In genomic region chr20:25525857-25526256, GRCh38 we compare ENCODE assay signal across 12 cellular contexts. TPM values are rescaled to one million over a fixed set of nuclear protein-coding genes. Genes with fewer than 3 reads are reported as not detected.
DNase-seq lines count a peak whose midpoint lies in the region; ATAC-seq and TF ChIP-seq lines count a peak whose summit lies in the region.
"Had no signal": no experiment of that assay in that cellular context is flagged by ENCODE, and none has a peak within 500 bp of the region (broad histone marks: within the 10 kb centered on the region; RNA-seq: fewer than 3 reads in every experiment).

No MANE protein-coding gene starts in this region.

- H3K4me1 Mint-ChIP-seq in endothelial cell (ENCODE audit: unreplicated experiment): peaks cover 15% of the 10 kb centered on the region
- H3K4me1 Mint-ChIP-seq in CD4-positive, alpha-beta memory T cell: no peaks in the 10 kb centered on the region

- H3K4me3 Mint-ChIP-seq in endothelial cell (ENCODE audit: unreplicated experiment): peak overlapping the region; percentile 0
- no peak overlapping the region for H3K4me3 Mint-ChIP-seq in CD4-positive, alpha-beta memory T cell
- H3K4me3 Mint-ChIP-seq: activated naive CD4-positive, alpha-beta T cell treated with anti-CD3 and anti-CD28 coated beads for 36 hours had no signal

- DNase-seq in Caki2 (ENCODE audit: low read depth) (peak; percentile 83), OCI-M1 (lab: John Stamatoyannopoulos, UW) (peak; percentile 14), endothelial cell (ENCODE audit: low spot score) (no peak), non-pigmented ciliary epithelial cell (ENCODE audit: low read depth) (peak; percentile 98), thyroid gland (no peak), iPS-NIHi7 (ENCODE audit: extremely low spot score) (no peak)
- DNase-seq in CD4-positive, alpha-beta memory T cell: no peak
- DNase-seq: activated CD4-positive, alpha-beta T cell treated with anti-CD3 and anti-CD28 coated beads for 48 hours; activated naive CD4-positive, alpha-beta T cell treated with anti-CD3 and anti-CD28 coated beads for 36 hours; stimulated activated CD4-positive, alpha-beta T cell treated with anti-CD3 and anti-CD28 coated beads, Interleukin-2, amount 100 ng/mL, for 48 hours had no signal

- POLR2A ChIA-PET in CD4-positive, alpha-beta memory T cell (lab: Charles Lee; ENCODE audit: partially characterized antibody): no interaction called here

- no peak for ATAC-seq in GM19324 (IDR thresholded peaks at IDR 0.05; ENCODE audit: low FRiP score, unreplicated experiment)
- ATAC-seq: Panc1 had no signal

- no peak overlapping the region for H3K27ac Mint-ChIP-seq in endothelial cell (ENCODE audit: unreplicated experiment)
- H3K27ac Mint-ChIP-seq in CD4-positive, alpha-beta memory T cell: no peak overlapping the region
- H3K27ac Mint-ChIP-seq: activated naive CD4-positive, alpha-beta T cell treated with anti-CD3 and anti-CD28 coated beads for 36 hours had no signal

- peaks cover 7% of the 10 kb centered on the region for H3K27me3 Mint-ChIP-seq in endothelial cell (ENCODE audit: unreplicated experiment)
- H3K27me3 Mint-ChIP-seq in CD4-positive, alpha-beta memory T cell: no peaks in the 10 kb centered on the region

- H3K36me3 Mint-ChIP-seq in endothelial cell (ENCODE audit: low read depth, unreplicated experiment): peaks cover 56% of the 10 kb centered on the region
- H3K36me3 Mint-ChIP-seq in CD4-positive, alpha-beta memory T cell: peaks cover 0 to 10% of the 10 kb centered on the region in 2 donors

- in situ Hi-C loops in Caki2 (cut with HindIII; ENCODE audit: low pct_unique_long_range_greater_than_20kb, low sequenced_read_pairs): no loop called here

- no peaks in the 10 kb centered on the region for H3K4me1 ChIP-seq in CD4-positive, alpha-beta memory T cell (ENCODE audit: insufficient read depth, low read length)
- peaks cover 0 to 10% of the 10 kb centered on the region in 2 donors for H3K4me1 ChIP-seq in thyroid gland

- H3K4me3 ChIP-seq in CD4-positive, alpha-beta memory T cell (ENCODE audit: low read length in 2 of 2): no peak overlapping the region
- H3K4me3 ChIP-seq in thyroid gland (replicated peaks in 1 of 3): no peak overlapping the region

- TF ChIP-seq POLR2A in thyroid gland (IDR thresholded peaks at IDR 0.05): no peak

- intact Hi-C loops in CD4-positive, alpha-beta memory T cell (cut with micrococcal nuclease): no loop called here
- intact Hi-C loops in thyroid gland (cut with DNase I): no loop called here

- CTCF ChIA-PET in CD4-positive, alpha-beta memory T cell (lab: Charles Lee; ENCODE audit: partially characterized antibody): no interaction called here

- H3K27ac ChIP-seq in CD4-positive, alpha-beta memory T cell (ENCODE audit: low read depth, low read length): no peak overlapping the region
- H3K27ac ChIP-seq in thyroid gland: no peak overlapping the region

- H3K27me3 ChIP-seq in CD4-positive, alpha-beta memory T cell (ENCODE audit: insufficient read depth, low read length): no peaks in the 10 kb centered on the region
- H3K27me3 ChIP-seq in thyroid gland: no peaks in the 10 kb centered on the region

- H3K36me3 ChIP-seq in CD4-positive, alpha-beta memory T cell (ENCODE audit: insufficient read depth, low read length): no peaks in the 10 kb centered on the region
- H3K36me3 ChIP-seq in thyroid gland: no peaks in the 10 kb centered on the region

- H3K9me3 Mint-ChIP-seq in endothelial cell (ENCODE audit: unreplicated experiment): no peaks in the 10 kb centered on the region
- peaks cover 0 to 10% (median 7%) of the 10 kb centered on the region in 8 donors for H3K9me3 Mint-ChIP-seq in CD4-positive, alpha-beta memory T cell

- no peaks in the 10 kb centered on the region for H3K9me3 ChIP-seq in CD4-positive, alpha-beta memory T cell (ENCODE audit: control insufficient read depth in 1 of 2, low read length in 2 of 2)
- no peaks in the 10 kb centered on the region for H3K9me3 ChIP-seq in thyroid gland

- 88% methylated on average over 2 of the region's 2 CpGs for WGBS in thyroid gland, 2 donors

- TF ChIP-seq CTCF in endothelial cell (IDR thresholded peaks at IDR 0.05; ENCODE audit: unreplicated experiment) (no peak), thyroid gland (IDR thresholded peaks at IDR 0.05) (no peak)

RNA-seq across cellular contexts. Expression of gene NINL, which starts 59.5 kb away (rescaled TPM):
- 9.2 and 12.9 TPM in 2 replicates for total RNA-seq in Caki2 (2014; rRNA removed; shearing (Covaris generic); ENCODE audit: low replicate concordance)
- 95.5 TPM for total RNA-seq in endothelial cell (ENCODE audit: unreplicated experiment)
- 1 to 10 TPM; 3.4 to 4.0 TPM for total RNA-seq in CD4-positive, alpha-beta memory T cell
- polyA plus RNA-seq in CD4-positive, alpha-beta memory T cell: under 1 TPM in 1 of 2 donors, not detected in 1; 0.36 TPM
- total RNA-seq in thyroid gland: 10 to 100 TPM; 18.3 to 37.8 (median 23.5) TPM

Comparison
In these comparisons a context has a peak if more than half of its experiments do, and no peak if none do; other contexts are left out.
1. DNase-seq: peak in Caki2 (single experiment), OCI-M1 (single experiment) and non-pigmented ciliary epithelial cell (single experiment); none in endothelial cell (single experiment), CD4-positive, alpha-beta memory T cell (0 of 5), thyroid gland (0 of 2) and iPS-NIHi7 (single experiment).